Comparison of ENCODE assay signal across 8 cellular contexts in the genomic region with DNA sequence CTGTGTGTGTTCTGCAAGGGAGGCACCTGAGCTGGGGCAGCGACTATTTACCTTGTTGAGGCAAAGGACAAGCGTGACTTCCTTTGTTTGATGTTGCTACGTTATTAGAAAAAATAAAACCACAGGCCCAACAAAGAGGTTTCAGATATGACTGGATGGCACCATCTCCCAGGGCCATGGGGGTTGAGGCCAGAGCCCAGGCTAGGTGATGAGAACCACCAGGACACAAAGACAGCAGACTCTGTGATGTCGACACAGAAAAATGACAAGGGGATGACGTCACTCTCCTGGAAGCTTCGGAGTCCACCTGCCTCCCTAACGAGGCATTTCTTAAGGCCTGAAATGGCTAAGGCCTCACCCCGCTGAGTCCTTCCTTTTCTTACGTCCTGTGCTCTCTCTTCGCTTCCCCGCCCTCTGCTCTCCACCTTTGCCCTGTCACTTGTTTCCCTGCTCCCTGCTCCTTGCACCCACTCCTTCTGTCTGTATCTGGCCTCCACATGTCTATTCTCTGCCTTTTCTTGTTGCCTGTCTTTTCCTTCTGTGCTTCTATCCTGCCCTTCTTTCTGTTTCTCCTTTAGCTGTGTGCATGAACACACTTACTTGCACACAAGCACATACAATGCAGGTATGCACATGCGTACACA.
DNase-seq lines count a peak whose midpoint lies in the region; ATAC-seq and TF ChIP-seq lines count a peak whose summit lies in the region.

No MANE protein-coding gene starts in this region.

- POLR2A ChIA-PET in naive thymus-derived CD4-positive, alpha-beta T cell (lab: Charles Lee): interaction anchor here (0.5 to 1.0 kb wide), 4 partner anchors 13 to 213 kb away, joined by 3 to 4 read pairs (median 4); a partner anchor contains a TSS

- H3K27ac ChIP-seq in 22Rv1: peak overlapping the region; percentile 86
- H3K27ac ChIP-seq in naive thymus-derived CD4-positive, alpha-beta T cell (ENCODE audit: low read depth, low read length): no peak overlapping the region

- H3K4me1 Mint-ChIP-seq in naive thymus-derived CD4-positive, alpha-beta T cell: peaks cover 26 to 64% (median 49%) of the 10 kb centered on the region in 7 donors

- DNase-seq in LoVo (ENCODE audit: low spot score) (peak; percentile 57), superior temporal gyrus (ENCODE audit: extremely low spot score) (no peak), NCI-H1436 treated with DMSO at 0.1 percent for 48 hours (lab: John Stamatoyannopoulos, UW) (no peak), NCI-H2171 (lab: John Stamatoyannopoulos, UW) (no peak)
- peak; percentile 33 for DNase-seq in activated T-cell treated with anti-CD3 and anti-CD28 coated beads, Interleukin-2, amount 50 U/mL, for 48 hours
- DNase-seq in naive thymus-derived CD4-positive, alpha-beta T cell: peak in 5 of 9 donors; percentile 4 to 34 (median 21)

- no peak for TF ChIP-seq CTCF in 22Rv1 (IDR thresholded peaks at IDR 0.05)

- peak overlapping the region; percentile 27 for H3K4me3 ChIP-seq in naive thymus-derived CD4-positive, alpha-beta T cell (ENCODE audit: low read length)

- H3K4me3 Mint-ChIP-seq in naive thymus-derived CD4-positive, alpha-beta T cell: peak overlapping the region; percentile 31 to 79 (median 67)

- peaks cover 0 to 27% (median 6%) of the 10 kb centered on the region in 5 donors for H3K27me3 Mint-ChIP-seq in naive thymus-derived CD4-positive, alpha-beta T cell

- CTCF ChIA-PET in naive thymus-derived CD4-positive, alpha-beta T cell (lab: Charles Lee): interaction anchor here (0.5 kb wide), 1 partner anchor 116 kb away, joined by 3 read pairs; no protein-coding TSS in a partner anchor

- H3K36me3 Mint-ChIP-seq in naive thymus-derived CD4-positive, alpha-beta T cell: peaks cover 0 to 14% (median 0%) of the 10 kb centered on the region in 5 donors

- peaks cover 37 to 47% of the 10 kb centered on the region in 2 donors for H3K4me1 ChIP-seq in naive thymus-derived CD4-positive, alpha-beta T cell (ENCODE audit: control insufficient read depth in 2 of 2, insufficient read depth in 2 of 2, low read length in 2 of 2)

- H3K27me3 ChIP-seq in naive thymus-derived CD4-positive, alpha-beta T cell (ENCODE audit: control insufficient read depth in 2 of 2, insufficient read depth in 2 of 2, low read length in 2 of 2): no peaks in the 10 kb centered on the region

- peaks cover 0 to 5% (median 0%) of the 10 kb centered on the region in 3 experiments for H3K9me3 ChIP-seq in naive thymus-derived CD4-positive, alpha-beta T cell (ENCODE audit: control insufficient read depth in 2 of 3, low read length in 3 of 3)

- peak; percentile 55 for ATAC-seq in GM18517 (IDR thresholded peaks at IDR 0.05; ENCODE audit: unreplicated experiment)
- no peak for ATAC-seq in naive thymus-derived CD4-positive, alpha-beta T cell

- H3K27ac Mint-ChIP-seq in naive thymus-derived CD4-positive, alpha-beta T cell: peak overlapping the region in 8 of 9 donors; percentile 30 to 92 (median 82)

- intact Hi-C loops in naive thymus-derived CD4-positive, alpha-beta T cell (cut with micrococcal nuclease): loop anchor here (1.0 to 5.0 kb wide), 11 partner anchors 22 to 582 kb away; a partner anchor contains a TSS

- H3K9me3 Mint-ChIP-seq in naive thymus-derived CD4-positive, alpha-beta T cell: peaks cover 0 to 16% (median 4%) of the 10 kb centered on the region in 11 donors

- no peaks in the 10 kb centered on the region for H3K36me3 ChIP-seq in naive thymus-derived CD4-positive, alpha-beta T cell (ENCODE audit: control insufficient read depth in 2 of 3, insufficient read depth in 3 of 3, low read length in 3 of 3)

Comparison
In these comparisons a context has a peak if more than half of its experiments do, and no peak if none do; other contexts are left out.
1. DNase-seq: peak in LoVo (single experiment), activated T-cell treated with anti-CD3 and anti-CD28 coated beads, Interleukin-2, amount 50 U/mL, for 48 hours (2 of 2) and naive thymus-derived CD4-positive, alpha-beta T cell (5 of 9); none in superior temporal gyrus (single experiment), NCI-H1436 treated with DMSO at 0.1 percent for 48 hours (single experiment) and NCI-H2171 (single experiment).